In the genomic region with DNA sequence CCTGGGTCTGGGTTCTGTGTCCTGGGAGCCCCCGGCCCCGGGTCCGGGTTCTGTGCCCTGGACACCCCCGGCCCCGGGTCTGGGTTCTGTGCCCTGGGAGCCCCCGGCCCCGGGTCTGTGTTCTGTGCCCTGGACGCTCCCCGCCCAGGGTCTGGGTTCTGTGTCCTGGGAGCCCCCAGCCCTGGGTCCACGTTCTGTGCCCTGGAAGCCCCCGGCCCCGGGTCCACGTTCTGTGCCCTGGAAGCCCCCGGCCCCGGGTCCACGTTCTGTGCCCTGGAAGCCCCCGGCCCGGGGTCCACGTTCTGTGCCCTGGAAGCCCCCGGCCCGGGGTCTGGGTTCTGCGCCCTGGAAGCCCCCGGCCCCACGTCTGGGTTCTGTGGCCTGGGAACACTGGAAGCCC, we compare ENCODE assay signal across 17 cellular contexts.
DNase-seq lines count a peak whose midpoint lies in the region; ATAC-seq lines count a peak whose summit lies in the region.
"Had no signal": no experiment of that assay in that cellular context is flagged by ENCODE, and none has a peak within 500 bp of the region (broad histone marks: within the 10 kb centered on the region; RNA-seq: fewer than 3 reads in every experiment).

No MANE protein-coding gene starts in this region.

- no peak overlapping the region for H3K4me3 ChIP-seq in skeletal muscle tissue (ENCODE audit: low read length in 3 of 3)
- H3K4me3 ChIP-seq in stomach smooth muscle (ENCODE audit: low read length in 2 of 2): no peak overlapping the region
- H3K4me3 ChIP-seq: A549; BLaER1 treated with 17β-estradiol and CSF1 and Interleukin-3, amounts not matched to agents 10 nM and 100 nM had no signal

- no peaks in the 10 kb centered on the region for H3K27me3 Mint-ChIP-seq in stimulated activated naive CD8-positive, alpha-beta T cell treated with anti-CD3 and anti-CD28 coated beads, Interleukin-15, amount 100 ng/mL, for 72 hours
- H3K27me3 Mint-ChIP-seq: B cell; CD4-positive, alpha-beta T cell had no signal

- H3K9me3 ChIP-seq in skeletal muscle tissue (ENCODE audit: control insufficient read depth in 3 of 3, low read length in 3 of 3) (no peaks in the 10 kb centered on the region), stomach smooth muscle (ENCODE audit: control insufficient read depth in 2 of 2, low read length in 2 of 2) (no peaks in the 10 kb centered on the region)
- H3K9me3 ChIP-seq: A549; BLaER1 treated with 17β-estradiol and CSF1 and Interleukin-3, amounts not matched to agents 10 nM and 100 nM; Caco-2 had no signal

- DNase-seq in stimulated activated naive CD8-positive, alpha-beta T cell treated with anti-CD3 and anti-CD28 coated beads, Interleukin-15, amount 100 ng/mL, for 72 hours: no peak
- DNase-seq in stimulated activated naive CD8-positive, alpha-beta T cell treated with anti-CD3 and anti-CD28 coated beads, Interleukin-15, Interleukin-2, amounts not matched to agents 100 U/mL and 50 U/mL, for 24 hours: no peak
- DNase-seq in NCI-H1436 (lab: John Stamatoyannopoulos, UW) (no peak), GOT3 (lab: John Stamatoyannopoulos, UW) (no peak)
- DNase-seq: AML-193; Caco-2; Calu3; CD4-positive, alpha-beta T cell; CD8-positive, alpha-beta T cell; GF-D8 had no signal

- H3K9ac ChIP-seq in skeletal muscle tissue (ENCODE audit: low read depth in 1 of 3, low read length in 3 of 3) (no peak overlapping the region), stomach smooth muscle (ENCODE audit: low read length in 2 of 2) (no peak overlapping the region)
- H3K9ac ChIP-seq: BLaER1 treated with 17β-estradiol and CSF1 and Interleukin-3, amounts not matched to agents 10 nM and 100 nM had no signal

- peak; percentile 49 for ATAC-seq in stimulated activated naive CD8-positive, alpha-beta T cell treated with anti-CD3 and anti-CD28 coated beads, Interleukin-15, amount 100 ng/mL, for 72 hours
- ATAC-seq in stimulated activated naive CD8-positive, alpha-beta T cell treated with anti-CD3 and anti-CD28 coated beads, Interleukin-15, Interleukin-2, amounts not matched to agents 100 U/mL and 50 U/mL, for 24 hours: no peak
- ATAC-seq: A549; CD8-positive, alpha-beta T cell had no signal

- H3K27me3 ChIP-seq in skeletal muscle tissue (ENCODE audit: control insufficient read depth in 3 of 3, insufficient read depth in 3 of 3, low read length in 3 of 3) (no peaks in the 10 kb centered on the region), stomach smooth muscle (ENCODE audit: control insufficient read depth in 1 of 2, insufficient read depth in 2 of 2, low read length in 2 of 2) (no peaks in the 10 kb centered on the region)
- H3K27me3 ChIP-seq: BLaER1 treated with 17β-estradiol and CSF1 and Interleukin-3, amounts not matched to agents 10 nM and 100 nM had no signal

- peaks cover 14 to 54% (median 18%) of the 10 kb centered on the region in 3 donors for H3K4me1 ChIP-seq in skeletal muscle tissue (ENCODE audit: control insufficient read depth in 3 of 3, insufficient read depth in 3 of 3, low read length in 3 of 3)
- peaks cover 4% of the 10 kb centered on the region for H3K4me1 ChIP-seq in stomach smooth muscle (ENCODE audit: control insufficient read depth, insufficient read depth, low read length)
- H3K4me1 ChIP-seq: A549, Caco-2 had no signal

- H3K27ac ChIP-seq in skeletal muscle tissue (ENCODE audit: low read depth, low read length) (peak overlapping the region; percentile 64), stomach smooth muscle (ENCODE audit: low read length) (peak overlapping the region; percentile 11)
- H3K27ac ChIP-seq: 22Rv1; A549; BLaER1 treated with 17β-estradiol and CSF1 and Interleukin-3, amounts not matched to agents 10 nM and 100 nM; C4-2B had no signal

- H3K36me3 ChIP-seq in skeletal muscle tissue (ENCODE audit: control insufficient read depth in 3 of 3, insufficient read depth in 3 of 3, low read length in 3 of 3) (peaks cover 34 to 70% (median 68%) of the 10 kb centered on the region in 3 donors), stomach smooth muscle (ENCODE audit: control insufficient read depth in 2 of 2, insufficient read depth in 2 of 2, low read length in 2 of 2) (peaks cover 41 to 59% of the 10 kb centered on the region in 2 donors)

- H3K9me3 Mint-ChIP-seq in stimulated activated naive CD8-positive, alpha-beta T cell treated with anti-CD3 and anti-CD28 coated beads, Interleukin-15, amount 100 ng/mL, for 72 hours: no peaks in the 10 kb centered on the region
- H3K9me3 Mint-ChIP-seq: CD4-positive, alpha-beta T cell; CD8-positive, alpha-beta T cell had no signal

- no peak overlapping the region for H3K4me3 Mint-ChIP-seq in stimulated activated naive CD8-positive, alpha-beta T cell treated with anti-CD3 and anti-CD28 coated beads, Interleukin-15, amount 100 ng/mL, for 72 hours
- H3K4me3 Mint-ChIP-seq: B cell; CD4-positive, alpha-beta T cell; CD8-positive, alpha-beta T cell had no signal

- H3K27ac Mint-ChIP-seq in stimulated activated naive CD8-positive, alpha-beta T cell treated with anti-CD3 and anti-CD28 coated beads, Interleukin-15, amount 100 ng/mL, for 72 hours: no peak overlapping the region
- H3K27ac Mint-ChIP-seq: B cell; CD4-positive, alpha-beta T cell; CD8-positive, alpha-beta T cell had no signal

- no peaks in the 10 kb centered on the region for H3K4me1 Mint-ChIP-seq in stimulated activated naive CD8-positive, alpha-beta T cell treated with anti-CD3 and anti-CD28 coated beads, Interleukin-15, amount 100 ng/mL, for 72 hours
- H3K4me1 Mint-ChIP-seq: B cell had no signal
